In the genomic region with DNA sequence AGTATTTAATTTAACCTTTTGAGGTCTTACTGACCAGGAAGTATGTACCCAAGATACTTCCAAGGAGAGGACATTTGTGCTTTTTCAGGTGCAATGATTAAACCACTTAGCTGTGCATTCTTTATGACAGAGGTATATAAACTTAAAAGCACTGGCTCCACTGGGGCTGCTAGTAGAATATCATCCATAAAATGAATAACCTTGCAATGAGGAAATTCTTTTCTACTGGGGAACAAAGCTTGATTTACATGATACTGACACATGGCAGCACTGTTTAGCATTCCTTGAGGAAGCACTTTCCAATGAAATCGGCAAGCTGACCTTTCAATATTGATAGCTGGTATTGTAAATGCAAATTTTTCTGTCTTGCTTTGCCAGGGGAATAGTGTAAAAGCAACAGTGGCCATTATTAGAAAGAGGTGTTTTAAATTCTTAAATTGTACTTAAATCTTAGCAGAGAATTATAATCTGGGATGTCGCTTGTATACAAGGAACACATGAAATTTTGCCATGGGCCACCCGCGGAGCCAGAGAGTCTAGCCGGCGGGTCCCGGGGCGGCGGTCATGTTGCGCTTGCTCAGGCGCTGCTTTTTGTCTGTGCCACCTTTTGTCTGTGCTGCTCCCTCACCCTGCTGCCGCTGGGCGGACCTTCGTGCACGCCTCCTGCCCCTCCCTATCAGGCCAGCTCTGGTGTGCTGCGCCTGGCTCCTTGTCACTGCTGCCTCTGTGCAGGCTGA, we compare ENCODE assay signal across 8 cellular contexts. TPM values are rescaled to one million over a fixed set of nuclear protein-coding genes. Genes with fewer than 3 reads are reported as not detected.
DNase-seq lines count a peak whose midpoint lies in the region; ATAC-seq and TF ChIP-seq lines count a peak whose summit lies in the region.

No MANE protein-coding gene starts in this region.

- in situ Hi-C loops in KBM-7 (cut with MboI; ENCODE audit: low pct_unique_long_range_greater_than_20kb, low sequenced_read_pairs) = no loop called here

- no peaks in the 10 kb centered on the region for H3F3A ChIP-seq in neural progenitor cell (ENCODE audit: low read depth)

- H3K36me3 Mint-ChIP-seq in activated T-helper 2 cell treated with anti-CD3 and anti-CD28 coated beads, Interferon-gamma antibody, Interleukin-2, Interleukin-4, amounts not matched to agents 10 μg/mL and 5 μg/mL and 100 μg/mL, durations not matched to agents 14 hours and 24 hours and 36 hours (ENCODE audit: low read depth) = peaks cover 18% of the 10 kb centered on the region
- peaks cover 4% of the 10 kb centered on the region for H3K36me3 Mint-ChIP-seq in neural progenitor cell

- peak overlapping the region; percentile 39 for H3K4me3 ChIP-seq in fibroblast of the aortic adventitia (ENCODE audit: low read depth, low read length)
- peak overlapping the region; percentile 33 for H3K4me3 ChIP-seq in neural progenitor cell

- TF ChIP-seq CTCF in fibroblast of the aortic adventitia (IDR thresholded peaks at IDR 0.05; ENCODE audit: insufficient read depth, low read length) (peak; percentile 18), neural progenitor cell (IDR thresholded peaks at IDR 0.05) (peak; percentile 31)

- peak; percentile 100 for ATAC-seq in GM21786 (IDR thresholded peaks at IDR 0.05; ENCODE audit: unreplicated experiment)

- H3K27ac Mint-ChIP-seq in activated T-helper 2 cell treated with anti-CD3 and anti-CD28 coated beads, Interferon-gamma antibody, Interleukin-2, Interleukin-4, amounts not matched to agents 10 μg/mL and 5 μg/mL and 100 μg/mL, durations not matched to agents 14 hours and 24 hours and 36 hours = peak overlapping the region; percentile 34
- H3K27ac Mint-ChIP-seq in neural progenitor cell = no peak overlapping the region

- H3K27ac ChIP-seq in neural progenitor cell = no peak overlapping the region

- H3K4me2 ChIP-seq in neural progenitor cell = peak overlapping the region; percentile 65

- H3K79me2 ChIP-seq in neural progenitor cell (ENCODE audit: low read depth) = no peaks in the 10 kb centered on the region

- H3K9me3 ChIP-seq in neural progenitor cell (ENCODE audit: low read depth) = no peaks in the 10 kb centered on the region

- H3K36me3 ChIP-seq in neural progenitor cell = no peaks in the 10 kb centered on the region

- peaks cover 8% of the 10 kb centered on the region for H3K4me1 ChIP-seq in neural progenitor cell

- no peak overlapping the region for H2AFZ ChIP-seq in neural progenitor cell (replicated peaks)

- peaks cover 11% of the 10 kb centered on the region for H3K4me1 Mint-ChIP-seq in activated T-helper 2 cell treated with anti-CD3 and anti-CD28 coated beads, Interferon-gamma antibody, Interleukin-2, Interleukin-4, amounts not matched to agents 10 μg/mL and 5 μg/mL and 100 μg/mL, durations not matched to agents 14 hours and 24 hours and 36 hours (ENCODE audit: low read depth)
- H3K4me1 Mint-ChIP-seq in neural progenitor cell = peaks cover 19% of the 10 kb centered on the region

- no peak overlapping the region for H3K9ac ChIP-seq in neural progenitor cell

- H3K9me3 Mint-ChIP-seq in activated T-helper 2 cell treated with anti-CD3 and anti-CD28 coated beads, Interferon-gamma antibody, Interleukin-2, Interleukin-4, amounts not matched to agents 10 μg/mL and 5 μg/mL and 100 μg/mL, durations not matched to agents 14 hours and 24 hours and 36 hours = no peaks in the 10 kb centered on the region
- no peaks in the 10 kb centered on the region for H3K9me3 Mint-ChIP-seq in neural progenitor cell

- H3K27me3 ChIP-seq in neural progenitor cell = no peaks in the 10 kb centered on the region

- intact Hi-C loops in activated T-helper 2 cell treated with anti-CD3 and anti-CD28 coated beads, Interferon-gamma antibody, Interleukin-2, Interleukin-4, amounts not matched to agents 10 μg/mL and 5 μg/mL and 100 μg/mL, durations not matched to agents 14 hours and 24 hours and 36 hours (cut with micrococcal nuclease) = loop anchor here (5.0 kb wide), 1 partner anchor 34 kb away; no protein-coding TSS in a partner anchor

- H4K20me1 ChIP-seq in neural progenitor cell (ENCODE audit: low read depth) = no peaks in the 10 kb centered on the region

- peak overlapping the region; percentile 71 for H3K4me3 Mint-ChIP-seq in activated T-helper 2 cell treated with anti-CD3 and anti-CD28 coated beads, Interferon-gamma antibody, Interleukin-2, Interleukin-4, amounts not matched to agents 10 μg/mL and 5 μg/mL and 100 μg/mL, durations not matched to agents 14 hours and 24 hours and 36 hours (ENCODE audit: low read depth)
- peak overlapping the region; percentile 85 for H3K4me3 Mint-ChIP-seq in neural progenitor cell

- DNase-seq in DMS153 treated with DMSO at 0.1 percent for 48 hours (lab: John Stamatoyannopoulos, UW; ENCODE audit: unreplicated experiment) (peak; percentile 49), KBM-7 (peak; percentile 86), RKO (ENCODE audit: low spot score) (peak; percentile 84), fibroblast of the aortic adventitia (ENCODE audit: low read depth) (peak; percentile 48), neural progenitor cell (ENCODE audit: low spot score) (peak; percentile 93), superior temporal gyrus (ENCODE audit: extremely low spot score) (peak; percentile 46)
- peak; percentile 66 for DNase-seq in activated T-helper 2 cell treated with anti-CD3 and anti-CD28 coated beads, Interferon-gamma antibody, Interleukin-2, Interleukin-4, amounts not matched to agents 10 μg/mL and 5 μg/mL and 100 μg/mL, durations not matched to agents 14 hours and 24 hours and 36 hours (ENCODE audit: low spot score)

- H3K27me3 Mint-ChIP-seq in activated T-helper 2 cell treated with anti-CD3 and anti-CD28 coated beads, Interferon-gamma antibody, Interleukin-2, Interleukin-4, amounts not matched to agents 10 μg/mL and 5 μg/mL and 100 μg/mL, durations not matched to agents 14 hours and 24 hours and 36 hours (ENCODE audit: low read depth) = no peaks in the 10 kb centered on the region
- peaks cover 8% of the 10 kb centered on the region for H3K27me3 Mint-ChIP-seq in neural progenitor cell (ENCODE audit: insufficient read depth, low read depth)

RNA-seq across cellular contexts. Expression of a gene that starts 20.9 kb away (rescaled TPM):
- total RNA-seq in activated T-helper 2 cell treated with anti-CD3 and anti-CD28 coated beads, Interferon-gamma antibody, Interleukin-2, Interleukin-4, amounts not matched to agents 10 μg/mL and 5 μg/mL and 100 μg/mL, durations not matched to agents 14 hours and 24 hours and 36 hours = 69.0 and 73.2 TPM in 2 replicates
- total RNA-seq in fibroblast of the aortic adventitia (ENCODE audit: low replicate concordance) (54.7 and 72.9 TPM in 2 replicates), neural progenitor cell (ENCODE audit: low replicate concordance) (12.6 and 16.7 TPM in 2 replicates)

RNA-seq across cellular contexts. Expression of a gene that starts 37.0 kb away (rescaled TPM):
- 40.4 and 42.1 TPM in 2 replicates for total RNA-seq in activated T-helper 2 cell treated with anti-CD3 and anti-CD28 coated beads, Interferon-gamma antibody, Interleukin-2, Interleukin-4, amounts not matched to agents 10 μg/mL and 5 μg/mL and 100 μg/mL, durations not matched to agents 14 hours and 24 hours and 36 hours
- total RNA-seq in fibroblast of the aortic adventitia (ENCODE audit: low replicate concordance) = 9.2 and 30.0 TPM in 2 replicates
- total RNA-seq in neural progenitor cell (ENCODE audit: low replicate concordance) = 61.9 and 87.8 TPM in 2 replicates
